Comparison of ENCODE assay signal across 21 cellular contexts in the genomic region with DNA sequence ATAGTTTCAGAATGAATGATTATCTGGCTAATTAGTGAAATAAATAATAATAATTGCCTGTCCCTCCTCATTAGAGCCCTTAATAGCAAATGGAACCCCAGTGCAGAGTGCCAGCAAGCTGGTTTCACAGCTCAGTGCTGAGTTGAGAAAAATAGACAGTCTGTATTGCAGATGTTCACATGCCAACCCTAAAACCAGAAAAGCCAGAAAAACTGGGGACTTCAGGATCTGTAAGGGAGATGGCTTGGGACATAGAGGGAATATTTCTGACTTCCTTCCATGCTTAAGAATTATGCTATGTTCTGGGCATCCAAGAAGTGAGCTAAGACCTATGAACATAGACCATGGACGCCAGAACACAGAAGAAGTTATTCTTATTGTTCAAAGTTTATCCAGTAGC.
A peak's percentile ranks its signal among the peaks of the same experiment; 100 is the strongest.
DNase-seq lines count a peak whose midpoint lies in the region; ATAC-seq and TF ChIP-seq lines count a peak whose summit lies in the region.
"Had no signal": no experiment of that assay in that cellular context is flagged by ENCODE, and none has a peak within 500 bp of the region (broad histone marks: within the 10 kb centered on the region; RNA-seq: fewer than 3 reads in every experiment).

No MANE protein-coding gene starts in this region.

- H3K4me2 ChIP-seq in neuronal stem cell (ENCODE audit: insufficient read depth, low read length, poor library complexity, severe bottlenecking), result no peak overlapping the region
- H3K4me2 ChIP-seq: BLaER1 treated with 17β-estradiol and CSF1 and Interleukin-3, amounts not matched to agents 10 nM and 100 nM; GM23338 had no signal

- no peak overlapping the region for H2BK15ac ChIP-seq in neuronal stem cell (ENCODE audit: low read length)

- H3K36me3 ChIP-seq in neuronal stem cell (replicated peaks in 1 of 2; ENCODE audit: control insufficient read depth in 2 of 2, insufficient read depth in 2 of 2, low read length in 2 of 2), result no peaks in the 10 kb centered on the region
- H3K36me3 ChIP-seq: BE2C; BLaER1 treated with 17β-estradiol and CSF1 and Interleukin-3, amounts not matched to agents 10 nM and 100 nM had no signal

- no peak overlapping the region for H4K8ac ChIP-seq in neuronal stem cell (ENCODE audit: low read depth, low read length)

- no peaks in the 10 kb centered on the region for H3K4me1 ChIP-seq in neuronal stem cell (ENCODE audit: control insufficient read depth in 2 of 2, insufficient read depth in 1 of 2, low read depth in 1 of 2, low read length in 2 of 2)
- H3K4me1 ChIP-seq: BE2C; BLaER1 treated with 17β-estradiol and CSF1 and Interleukin-3, amounts not matched to agents 10 nM and 100 nM had no signal

- H2AK5ac ChIP-seq in neuronal stem cell (ENCODE audit: low read depth, low read length), result no peak overlapping the region

- ATAC-seq in GM21447 (IDR thresholded peaks at IDR 0.05; ENCODE audit: unreplicated experiment) (no peak), left colon (no peak)
- ATAC-seq: GM12878, GM23338, HCT116 had no signal

- no peaks in the 10 kb centered on the region for H3K27me3 ChIP-seq in neuronal stem cell (ENCODE audit: control insufficient read depth in 3 of 3, insufficient read depth in 3 of 3, low read depth in 1 of 3, low read length in 3 of 3)
- H3K27me3 ChIP-seq: BLaER1 treated with 17β-estradiol and CSF1 and Interleukin-3, amounts not matched to agents 10 nM and 100 nM had no signal

- TF ChIP-seq CTCF in epithelial cell of esophagus (IDR thresholded peaks at IDR 0.05; ENCODE audit: insufficient read depth, low read depth, low read length, missing control alignments), result no peak

- no peak overlapping the region for H2BK12ac ChIP-seq in neuronal stem cell (ENCODE audit: low read length)

- H3K4ac ChIP-seq in neuronal stem cell (ENCODE audit: low read length), result no peak overlapping the region

- H3K14ac ChIP-seq in neuronal stem cell (ENCODE audit: low read length), result no peak overlapping the region

- intact Hi-C loops in left colon (cut with DNase I, micrococcal nuclease), result no loop called here

- H3K27ac ChIP-seq in neuronal stem cell (replicated peaks; ENCODE audit: low read length), result no peak overlapping the region
- H3K27ac ChIP-seq: 22Rv1; BLaER1 treated with 17β-estradiol and CSF1 and Interleukin-3, amounts not matched to agents 10 nM and 100 nM had no signal

- no peak overlapping the region for H3K9ac ChIP-seq in neuronal stem cell (ENCODE audit: low read depth, low read length, poor library complexity)
- H3K9ac ChIP-seq: BLaER1 treated with 17β-estradiol and CSF1 and Interleukin-3, amounts not matched to agents 10 nM and 100 nM had no signal

- H3K9me3 ChIP-seq in neuronal stem cell (replicated peaks in 1 of 2; ENCODE audit: control insufficient read depth in 2 of 2, insufficient read depth in 1 of 2, low read depth in 1 of 2, low read length in 2 of 2), result no peaks in the 10 kb centered on the region
- H3K9me3 ChIP-seq: BE2C; BLaER1 treated with 17β-estradiol and CSF1 and Interleukin-3, amounts not matched to agents 10 nM and 100 nM had no signal

- H3K18ac ChIP-seq in neuronal stem cell (ENCODE audit: low read length), result no peak overlapping the region

- no peak overlapping the region for H2BK5ac ChIP-seq in neuronal stem cell (ENCODE audit: low read length)

- H3K4me3 ChIP-seq in epithelial cell of esophagus (ENCODE audit: low read length), result no peak overlapping the region
- H3K4me3 ChIP-seq in neuronal stem cell (ENCODE audit: low read length in 2 of 2), result no peak overlapping the region
- H3K4me3 ChIP-seq: BLaER1 treated with 17β-estradiol and CSF1 and Interleukin-3, amounts not matched to agents 10 nM and 100 nM; GM12878; GM23338 had no signal

- peak overlapping the region; percentile 10 for H2AFZ ChIP-seq in neuronal stem cell (ENCODE audit: low read length)

- H2BK120ac ChIP-seq in neuronal stem cell (ENCODE audit: low read depth, low read length), result no peak overlapping the region

- no peak overlapping the region for H3K23ac ChIP-seq in neuronal stem cell (ENCODE audit: low read depth, low read length, poor library complexity)

- peak; percentile 44 for DNase-seq in DMS53 (lab: John Stamatoyannopoulos, UW)
- no peak for DNase-seq in DMS53 treated with DMSO at 0.1 percent for 48 hours (lab: John Stamatoyannopoulos, UW; ENCODE audit: unreplicated experiment)
- peak; percentile 55 for DNase-seq in epithelial cell of esophagus (ENCODE audit: low read depth)
- no peak for DNase-seq in neuronal stem cell (ENCODE audit: low spot score)
- DNase-seq in UCSD-AML1 (lab: John Stamatoyannopoulos, UW; ENCODE audit: unreplicated experiment), result no peak
- DNase-seq in left colon, result no peak
- DNase-seq: ACHN; AML-193; BE2C; CD4-positive, alpha-beta T cell; CD8-positive, alpha-beta memory T cell; DMS 273 treated with DMSO at 0.1 percent for 48 hours; DND-41; GDM1; H9 had no signal

- no peaks in the 10 kb centered on the region for H3K79me1 ChIP-seq in neuronal stem cell (ENCODE audit: low read depth, low read length)

- no peak overlapping the region for H4K91ac ChIP-seq in neuronal stem cell (ENCODE audit: low read depth, low read length, poor library complexity)

- WGBS in neuronal stem cell (ENCODE audit: extremely low coverage in 2 of 2, insufficient read length in 2 of 2, insufficient replicate concordance in 1 of 2), 2 donors, result no CpG with 5 or more reads among the region's 1 CpG

Comparison
In these comparisons a context has a peak if more than half of its experiments do, and no peak if none do; other contexts are left out.
1. DNase-seq: peak in DMS53 (single experiment) and epithelial cell of esophagus (single experiment); none in DMS53 treated with DMSO at 0.1 percent for 48 hours (single experiment), neuronal stem cell (single experiment), UCSD-AML1 (single experiment) and left colon (0 of 2).